ENCODE assay signal across 8 cellular contexts in the genomic region with DNA sequence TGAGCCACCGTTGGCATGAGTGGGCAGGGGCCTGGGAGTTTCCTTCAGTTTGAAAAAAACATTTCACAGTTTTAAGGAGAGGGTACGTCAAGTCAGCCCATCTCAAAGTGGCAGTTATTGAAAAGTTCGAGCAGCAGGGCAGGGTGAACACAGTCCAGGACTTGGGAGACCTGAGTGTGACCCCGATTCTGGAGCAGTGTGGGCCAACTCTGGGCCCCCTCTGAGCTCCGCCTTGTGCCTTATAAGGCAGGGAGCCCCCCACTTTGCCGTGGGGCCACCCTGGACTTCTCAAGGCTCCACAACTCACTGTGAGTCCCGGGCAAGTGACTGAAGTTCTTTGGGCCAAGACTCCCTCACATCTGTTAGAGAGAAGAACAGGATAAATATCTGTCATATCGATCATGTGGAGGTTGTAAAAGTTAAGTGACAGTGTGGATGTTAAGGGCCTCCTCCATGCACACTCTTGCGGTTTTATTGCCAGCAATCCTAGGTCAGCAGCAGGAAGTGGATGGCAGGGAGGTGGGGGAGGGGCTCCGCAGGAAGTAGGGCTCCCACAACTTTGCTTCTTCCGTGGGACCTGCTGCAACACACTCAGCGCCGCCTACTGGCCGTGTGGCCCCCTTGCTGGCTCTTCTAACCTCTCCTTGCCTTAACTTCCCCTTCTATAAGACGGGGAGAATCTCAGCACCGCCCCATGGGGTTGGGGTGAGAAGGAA. TPM values are rescaled to one million over a fixed set of nuclear protein-coding genes. Genes with fewer than 3 reads are reported as not detected.
A peak's percentile ranks its signal among the peaks of the same experiment; 100 is the strongest.
DNase-seq lines count a peak whose midpoint lies in the region; ATAC-seq and TF ChIP-seq lines count a peak whose summit lies in the region.

No MANE protein-coding gene starts in this region.

- H3K4me3 ChIP-seq in astrocyte of the cerebellum (ENCODE audit: low read depth, low read length), result no peak overlapping the region
- no peak overlapping the region for H3K4me3 ChIP-seq in left lung

- intact Hi-C loops in left lung (cut with DNase I), result no loop called here

- TF ChIP-seq CTCF in astrocyte of the cerebellum (IDR thresholded peaks at IDR 0.05; ENCODE audit: low read depth, low read length, missing control alignments) (peak; percentile 13), left lung (IDR thresholded peaks at IDR 0.05) (peak; percentile 42 to 88)

- H3K9me3 ChIP-seq in left lung, result no peaks in the 10 kb centered on the region

- peaks cover 0 to 32% of the 10 kb centered on the region in 2 donors for H3K36me3 ChIP-seq in left lung

- H3K27ac ChIP-seq in left lung, result peak overlapping the region in 1 of 2 donors; percentile 83

- peaks cover 0 to 57% of the 10 kb centered on the region in 2 donors for H3K4me1 ChIP-seq in left lung

- peaks cover 0 to 3% of the 10 kb centered on the region in 2 donors for H3K27me3 ChIP-seq in left lung

- in situ Hi-C loops in astrocyte of the cerebellum (cut with HindIII; ENCODE audit: low sequenced_read_pairs), result no loop called here

- peak; percentile 93 for DNase-seq in CMK (ENCODE audit: low read depth)
- peak; percentile 30 for DNase-seq in HuH-7 (ENCODE audit: low spot score)
- peak; percentile 39 for DNase-seq in T-helper 22 cell (ENCODE audit: low read depth)
- DNase-seq in astrocyte of the cerebellum (ENCODE audit: low read depth), result no peak
- peak; percentile 90 to 96 for DNase-seq in left lung
- DNase-seq in stimulated activated CD8-positive, alpha-beta memory T cell treated with anti-CD3 and anti-CD28 coated beads, Interleukin-15, amount 100 ng/mL, for 4 hours (ENCODE audit: low read depth in 2 of 2), result peak; percentile 16 to 21
- DNase-seq in NCI-H1092 (lab: John Stamatoyannopoulos, UW), result no peak

- peak; percentile 89 for ATAC-seq in left lung
- ATAC-seq in GM21786 (IDR thresholded peaks at IDR 0.05; ENCODE audit: unreplicated experiment), result no peak

RNA-seq across cellular contexts. Expression of gene HRH2, which starts 38.4 kb away (rescaled TPM):
- total RNA-seq in left lung, result 10 to 100 TPM in 1 of 2 donors, 1 to 10 TPM in 1; 4.1 to 22.0 TPM

Comparison
In these comparisons a context has a peak if more than half of its experiments do, and no peak if none do; other contexts are left out.
1. DNase-seq: peak in CMK (single experiment), HuH-7 (single experiment), T-helper 22 cell (single experiment), left lung (2 of 2) and stimulated activated CD8-positive, alpha-beta memory T cell treated with anti-CD3 and anti-CD28 coated beads, Interleukin-15, amount 100 ng/mL, for 4 hours (2 of 2); none in astrocyte of the cerebellum (single experiment) and NCI-H1092 (single experiment).